In genomic region chr3:48993834-48994233, GRCh38 we compare ENCODE assay signal across 28 cellular contexts. TPM values are rescaled to one million over a fixed set of nuclear protein-coding genes. Genes with fewer than 3 reads are reported as not detected.
DNase-seq lines count a peak whose midpoint lies in the region; ATAC-seq and TF ChIP-seq lines count a peak whose summit lies in the region.
"Had no signal": no experiment of that assay in that cellular context is flagged by ENCODE, and none has a peak within 500 bp of the region (broad histone marks: within the 10 kb centered on the region; RNA-seq: fewer than 3 reads in every experiment).

No MANE protein-coding gene starts in this region.

- no peak overlapping the region for H3K4me2 ChIP-seq in HCT116 (ENCODE audit: low read length)
- no peak overlapping the region for H3K4me2 ChIP-seq in parathyroid adenoma (ENCODE audit: low read length)

- H3K4me1 Mint-ChIP-seq in activated naive CD4-positive, alpha-beta T cell treated with anti-CD3 and anti-CD28 coated beads for 36 hours (ENCODE audit: low read depth): peaks cover 32% of the 10 kb centered on the region
- H3K4me1 Mint-ChIP-seq in activated T-helper 1 cell treated with anti-CD3 and anti-CD28 coated beads, Interleukin-12 subunit alpha, Interleukin-12 subunit beta, Interleukin-2, Interleukin-4 antibody, amounts not matched to agents 30 ng/mL and 10 ng/mL and 1 ng/mL, durations not matched to agents 14 hours and 24 hours and 36 hours (ENCODE audit: low read depth): peaks cover 36% of the 10 kb centered on the region
- peaks cover 6% of the 10 kb centered on the region for H3K4me1 Mint-ChIP-seq in glutamatergic neuron (ENCODE audit: low read depth, unreplicated experiment)
- peaks cover 22% of the 10 kb centered on the region for H3K4me1 Mint-ChIP-seq in progenitor cell of endocrine pancreas (ENCODE audit: low read depth)

- TSS peak; percentile 4 for BruUV-seq in HCT116 (replicated peaks; lab: Mats Ljungman, UMichigan)

- no peaks in the 10 kb centered on the region for H4K20me1 ChIP-seq in HCT116 (ENCODE audit: insufficient read depth)

- no peaks in the 10 kb centered on the region for H3K27me3 Mint-ChIP-seq in activated naive CD4-positive, alpha-beta T cell treated with anti-CD3 and anti-CD28 coated beads for 36 hours (ENCODE audit: low read depth)
- H3K27me3 Mint-ChIP-seq in activated T-helper 1 cell treated with anti-CD3 and anti-CD28 coated beads, Interleukin-12 subunit alpha, Interleukin-12 subunit beta, Interleukin-2, Interleukin-4 antibody, amounts not matched to agents 30 ng/mL and 10 ng/mL and 1 ng/mL, durations not matched to agents 14 hours and 24 hours and 36 hours (ENCODE audit: insufficient read depth): no peaks in the 10 kb centered on the region
- H3K27me3 Mint-ChIP-seq in glutamatergic neuron (ENCODE audit: unreplicated experiment): peaks cover 8% of the 10 kb centered on the region
- H3K27me3 Mint-ChIP-seq in progenitor cell of endocrine pancreas: peaks cover 29% of the 10 kb centered on the region
- H3K27me3 Mint-ChIP-seq: memory B cell had no signal

- no peak for DNase-seq in activated naive CD4-positive, alpha-beta T cell treated with anti-CD3 and anti-CD28 coated beads for 36 hours
- no peak for DNase-seq in activated naive CD4-positive, alpha-beta T cell (lab: John Stamatoyannopoulos, UW)
- DNase-seq in HCT116 (ENCODE audit: low read depth, low spot score) (no peak), left lobe of liver (ENCODE audit: low spot score) (no peak), glutamatergic neuron (no peak), progenitor cell of endocrine pancreas (ENCODE audit: low spot score, unreplicated experiment) (no peak)
- no peak for DNase-seq in activated T-helper 1 cell treated with anti-CD3 and anti-CD28 coated beads, Interleukin-12 subunit alpha, Interleukin-12 subunit beta, Interleukin-2, Interleukin-4 antibody, amounts not matched to agents 30 ng/mL and 10 ng/mL and 1 ng/mL, durations not matched to agents 14 hours and 24 hours and 36 hours (ENCODE audit: low spot score)
- DNase-seq: activated CD4-positive, alpha-beta T cell treated with anti-CD3 and anti-CD28 coated beads for 1 hour; colonic mucosa; COR-L47; DMS53; effector CD4-positive, alpha-beta T cell; erythroblast; MM.1S; NCI-H1436; NCI-H345; NCI-H69; ovary; Peyer's patch; SHP77 treated with DMSO at 0.1 percent for 48 hours; stimulated activated naive CD8-positive, alpha-beta T cell treated with anti-CD3 and anti-CD28 coated beads, Interleukin-15, Interleukin-2, amounts not matched to agents 100 U/mL and 50 U/mL, for 24 hours; upper lobe of right lung had no signal

- TF ChIP-seq POLR2A in HCT116 (IDR thresholded peaks at IDR 0.05; ENCODE audit: borderline replicate concordance, extremely low read depth, insufficient read depth, insufficient read length): no peak

- H2AFZ ChIP-seq in HCT116 (ENCODE audit: low read depth, low read length, poor library complexity, severe bottlenecking): no peak overlapping the region
- no peak overlapping the region for H2AFZ ChIP-seq in parathyroid adenoma

- no peaks in the 10 kb centered on the region for H3K9me2 ChIP-seq in HCT116 (ENCODE audit: insufficient read depth)

- no peak overlapping the region for H3K4me3 Mint-ChIP-seq in activated naive CD4-positive, alpha-beta T cell treated with anti-CD3 and anti-CD28 coated beads for 36 hours
- H3K4me3 Mint-ChIP-seq in activated T-helper 1 cell treated with anti-CD3 and anti-CD28 coated beads, Interleukin-12 subunit alpha, Interleukin-12 subunit beta, Interleukin-2, Interleukin-4 antibody, amounts not matched to agents 30 ng/mL and 10 ng/mL and 1 ng/mL, durations not matched to agents 14 hours and 24 hours and 36 hours: no peak overlapping the region
- H3K4me3 Mint-ChIP-seq in glutamatergic neuron (ENCODE audit: unreplicated experiment): no peak overlapping the region
- no peak overlapping the region for H3K4me3 Mint-ChIP-seq in progenitor cell of endocrine pancreas (ENCODE audit: low read depth)
- H3K4me3 Mint-ChIP-seq: memory B cell had no signal

- intact Hi-C loops in activated naive CD4-positive, alpha-beta T cell treated with anti-CD3 and anti-CD28 coated beads for 36 hours (cut with micrococcal nuclease): no loop called here
- intact Hi-C loops in HCT116 (cut with micrococcal nuclease): no loop called here
- intact Hi-C loops in activated T-helper 1 cell treated with anti-CD3 and anti-CD28 coated beads, Interleukin-12 subunit alpha, Interleukin-12 subunit beta, Interleukin-2, Interleukin-4 antibody, amounts not matched to agents 30 ng/mL and 10 ng/mL and 1 ng/mL, durations not matched to agents 14 hours and 24 hours and 36 hours (cut with micrococcal nuclease): no loop called here

- POLR2A ChIA-PET in HCT116 (lab: Charles Lee): no interaction called here

- H3K27ac Mint-ChIP-seq in activated naive CD4-positive, alpha-beta T cell treated with anti-CD3 and anti-CD28 coated beads for 36 hours: peak overlapping the region; percentile 53
- H3K27ac Mint-ChIP-seq in activated T-helper 1 cell treated with anti-CD3 and anti-CD28 coated beads, Interleukin-12 subunit alpha, Interleukin-12 subunit beta, Interleukin-2, Interleukin-4 antibody, amounts not matched to agents 30 ng/mL and 10 ng/mL and 1 ng/mL, durations not matched to agents 14 hours and 24 hours and 36 hours: peak overlapping the region; percentile 63
- H3K27ac Mint-ChIP-seq in glutamatergic neuron (ENCODE audit: unreplicated experiment) (no peak overlapping the region), progenitor cell of endocrine pancreas (no peak overlapping the region)
- H3K27ac Mint-ChIP-seq: memory B cell had no signal

- no peaks in the 10 kb centered on the region for H3K9me3 ChIP-seq in HCT116 (ENCODE audit: control insufficient read depth in 1 of 2, insufficient read depth in 1 of 2, low read depth in 1 of 2, low read length in 2 of 2)
- H3K9me3 ChIP-seq in parathyroid adenoma (ENCODE audit: control insufficient read depth, low read length): no peaks in the 10 kb centered on the region
- H3K9me3 ChIP-seq: colonic mucosa, HAP-1, ovary, Peyer's patch, upper lobe of right lung had no signal

- RAD21 ChIA-PET in HCT116 (lab: Charles Lee; ENCODE audit: low non-redundant PET in 1 of 2, low total read pairs in 2 of 2, uncharacterized antibody in 2 of 2, unreplicated experiment in 2 of 2): no interaction called here

- TF ChIP-seq RAD21 in HCT116 (IDR thresholded peaks at IDR 0.05; ENCODE audit: low read depth): no peak

- CTCF ChIA-PET in activated naive CD4-positive, alpha-beta T cell treated with anti-CD3 and anti-CD28 coated beads for 36 hours (lab: Charles Lee): no interaction called here
- CTCF ChIA-PET in HCT116 (lab: Charles Lee): no interaction called here

- H3K36me3 ChIP-seq in HCT116 (ENCODE audit: control insufficient read depth in 1 of 2, insufficient read depth in 2 of 2, low read length in 2 of 2) (peaks cover 3 to 6% of the 10 kb centered on the region in 2 experiments; a peak in 2 of 4 replicates), parathyroid adenoma (ENCODE audit: control insufficient read depth, insufficient read depth, low read length) (no peaks in the 10 kb centered on the region)
- H3K36me3 ChIP-seq: colonic mucosa, ovary had no signal

- ATAC-seq in HCT116: no peak
- no peak for ATAC-seq in left lobe of liver
- ATAC-seq: stimulated activated naive CD8-positive, alpha-beta T cell treated with anti-CD3 and anti-CD28 coated beads, Interleukin-15, Interleukin-2, amounts not matched to agents 100 U/mL and 50 U/mL, for 24 hours; upper lobe of right lung had no signal

- TF ChIP-seq CTCF in HCT116 (IDR thresholded peaks at IDR 0.05 in 2 of 3, conservative IDR thresholded peaks at IDR 0.05 in 1 of 3; ENCODE audit: borderline replicate concordance in 1 of 3, insufficient read depth in 1 of 3, low read depth in 2 of 3, low read length in 2 of 3) (no peak), parathyroid adenoma (IDR thresholded peaks at IDR 0.05) (no peak), glutamatergic neuron (IDR thresholded peaks at IDR 0.05; ENCODE audit: partially characterized antibody, unreplicated experiment) (no peak), progenitor cell of endocrine pancreas (IDR thresholded peaks at IDR 0.05; ENCODE audit: unreplicated experiment) (no peak)

- H3K27me3 ChIP-seq in HCT116 (ENCODE audit: insufficient read depth, low read length) (no peaks in the 10 kb centered on the region), parathyroid adenoma (ENCODE audit: control insufficient read depth, insufficient read depth, low read length) (no peaks in the 10 kb centered on the region)
- H3K27me3 ChIP-seq: cardiac muscle cell, colonic mucosa, ovary, Peyer's patch, upper lobe of right lung had no signal

- H3K9me3 Mint-ChIP-seq in activated naive CD4-positive, alpha-beta T cell treated with anti-CD3 and anti-CD28 coated beads for 36 hours: no peaks in the 10 kb centered on the region
- no peaks in the 10 kb centered on the region for H3K9me3 Mint-ChIP-seq in activated T-helper 1 cell treated with anti-CD3 and anti-CD28 coated beads, Interleukin-12 subunit alpha, Interleukin-12 subunit beta, Interleukin-2, Interleukin-4 antibody, amounts not matched to agents 30 ng/mL and 10 ng/mL and 1 ng/mL, durations not matched to agents 14 hours and 24 hours and 36 hours
- peaks cover 2% of the 10 kb centered on the region for H3K9me3 Mint-ChIP-seq in glutamatergic neuron (ENCODE audit: unreplicated experiment)
- H3K9me3 Mint-ChIP-seq in progenitor cell of endocrine pancreas (ENCODE audit: low read depth): no peaks in the 10 kb centered on the region
- H3K9me3 Mint-ChIP-seq: memory B cell, neural crest cell had no signal

- peaks cover 9% of the 10 kb centered on the region for H3K36me3 Mint-ChIP-seq in activated naive CD4-positive, alpha-beta T cell treated with anti-CD3 and anti-CD28 coated beads for 36 hours (ENCODE audit: low read depth)
- H3K36me3 Mint-ChIP-seq in activated T-helper 1 cell treated with anti-CD3 and anti-CD28 coated beads, Interleukin-12 subunit alpha, Interleukin-12 subunit beta, Interleukin-2, Interleukin-4 antibody, amounts not matched to agents 30 ng/mL and 10 ng/mL and 1 ng/mL, durations not matched to agents 14 hours and 24 hours and 36 hours (ENCODE audit: low read depth): peaks cover 16% of the 10 kb centered on the region
- H3K36me3 Mint-ChIP-seq in glutamatergic neuron (ENCODE audit: unreplicated experiment) (no peaks in the 10 kb centered on the region), progenitor cell of endocrine pancreas (ENCODE audit: insufficient read depth) (peaks cover 15% of the 10 kb centered on the region)

- H3K79me2 ChIP-seq in HCT116 (ENCODE audit: insufficient read depth, low read length) (peaks cover 50% of the 10 kb centered on the region), parathyroid adenoma (peaks cover 17% of the 10 kb centered on the region)

- no peak overlapping the region for H3K9ac ChIP-seq in HCT116 (ENCODE audit: low read length)
- H3K9ac ChIP-seq in parathyroid adenoma: no peak overlapping the region

- H3K4me3 ChIP-seq in HCT116 (replicated peaks in 1 of 2; ENCODE audit: low read depth in 1 of 2, low read length in 2 of 2) (no peak overlapping the region), parathyroid adenoma (ENCODE audit: low read depth, low read length) (no peak overlapping the region)
- H3K4me3 ChIP-seq: cardiac muscle cell, colonic mucosa, HAP-1, ovary, Peyer's patch, skin epidermis, upper lobe of right lung had no signal

- no peak overlapping the region for H3K27ac ChIP-seq in HCT116 (ENCODE audit: low read depth, low read length)
- peak overlapping the region; percentile 6 for H3K27ac ChIP-seq in parathyroid adenoma
- H3K27ac ChIP-seq: cardiac muscle cell, colonic mucosa, ovary, Peyer's patch, upper lobe of right lung had no signal

- peaks cover 13 to 18% of the 10 kb centered on the region in 2 experiments for H3K4me1 ChIP-seq in HCT116 (ENCODE audit: control insufficient read depth in 1 of 2, insufficient read depth in 2 of 2, low read length in 2 of 2)
- H3K4me1 ChIP-seq in parathyroid adenoma: peaks cover 27% of the 10 kb centered on the region

RNA-seq across cellular contexts. Expression of gene P4HTM, which starts 3.8 kb away (rescaled TPM):
- total RNA-seq in activated naive CD4-positive, alpha-beta T cell treated with anti-CD3 and anti-CD28 coated beads for 36 hours: 10 to 100 TPM; 20.2 to 21.7 TPM
- total RNA-seq in HCT116 (2021; ENCODE audit: unreplicated experiment) (60.5 TPM), left lobe of liver (13.7 TPM), glutamatergic neuron (ENCODE audit: unreplicated experiment) (18.4 TPM), progenitor cell of endocrine pancreas (45.3 and 48.4 TPM in 2 replicates)
- 59.7 and 67.7 TPM in 2 replicates for polyA plus RNA-seq in HCT116 (2012)
- total RNA-seq in activated T-helper 1 cell treated with anti-CD3 and anti-CD28 coated beads, Interleukin-12 subunit alpha, Interleukin-12 subunit beta, Interleukin-2, Interleukin-4 antibody, amounts not matched to agents 30 ng/mL and 10 ng/mL and 1 ng/mL, durations not matched to agents 14 hours and 24 hours and 36 hours: 34.5 and 36.8 TPM in 2 replicates

RNA-seq across cellular contexts. Expression of gene WDR6, which starts 13.4 kb away (rescaled TPM):
- total RNA-seq in activated naive CD4-positive, alpha-beta T cell treated with anti-CD3 and anti-CD28 coated beads for 36 hours: 100 to 1,000 TPM; 119 to 120 TPM
- total RNA-seq in HCT116 (2021; ENCODE audit: unreplicated experiment) (174 TPM), left lobe of liver (79.5 TPM), glutamatergic neuron (ENCODE audit: unreplicated experiment) (236 TPM), progenitor cell of endocrine pancreas (369 and 414 TPM in 2 replicates)
- polyA plus RNA-seq in HCT116 (2012): 149 and 156 TPM in 2 replicates
- total RNA-seq in activated T-helper 1 cell treated with anti-CD3 and anti-CD28 coated beads, Interleukin-12 subunit alpha, Interleukin-12 subunit beta, Interleukin-2, Interleukin-4 antibody, amounts not matched to agents 30 ng/mL and 10 ng/mL and 1 ng/mL, durations not matched to agents 14 hours and 24 hours and 36 hours: 143 and 145 TPM in 2 replicates

RNA-seq across cellular contexts. Expression of gene DALRD3, which starts 24.5 kb away (rescaled TPM):
- 10 to 100 TPM; 19.5 to 19.7 TPM for total RNA-seq in activated naive CD4-positive, alpha-beta T cell treated with anti-CD3 and anti-CD28 coated beads for 36 hours
- total RNA-seq in HCT116 (2021; ENCODE audit: unreplicated experiment) (42.9 TPM), left lobe of liver (8.6 TPM), glutamatergic neuron (ENCODE audit: unreplicated experiment) (26.3 TPM), progenitor cell of endocrine pancreas (44.1 and 45.5 TPM in 2 replicates)
- polyA plus RNA-seq in HCT116 (2012): 59.5 TPM in 2 replicates
- 35.7 and 37.4 TPM in 2 replicates for total RNA-seq in activated T-helper 1 cell treated with anti-CD3 and anti-CD28 coated beads, Interleukin-12 subunit alpha, Interleukin-12 subunit beta, Interleukin-2, Interleukin-4 antibody, amounts not matched to agents 30 ng/mL and 10 ng/mL and 1 ng/mL, durations not matched to agents 14 hours and 24 hours and 36 hours

RNA-seq across cellular contexts. Expression of gene NDUFAF3, which starts 28.1 kb away (rescaled TPM):
- 100 to 1,000 TPM; 113 to 115 TPM for total RNA-seq in activated naive CD4-positive, alpha-beta T cell treated with anti-CD3 and anti-CD28 coated beads for 36 hours
- total RNA-seq in HCT116 (2021; ENCODE audit: unreplicated experiment) (91.0 TPM), left lobe of liver (44.2 TPM), glutamatergic neuron (ENCODE audit: unreplicated experiment) (50.6 TPM), progenitor cell of endocrine pancreas (46.1 and 49.5 TPM in 2 replicates)
- polyA plus RNA-seq in HCT116 (2012): 124 TPM in 2 replicates
- 126 and 129 TPM in 2 replicates for total RNA-seq in activated T-helper 1 cell treated with anti-CD3 and anti-CD28 coated beads, Interleukin-12 subunit alpha, Interleukin-12 subunit beta, Interleukin-2, Interleukin-4 antibody, amounts not matched to agents 30 ng/mL and 10 ng/mL and 1 ng/mL, durations not matched to agents 14 hours and 24 hours and 36 hours

RNA-seq across cellular contexts. Expression of gene IMPDH2, which starts 35.4 kb away (rescaled TPM):
- 100 to 1,000 TPM; 565 to 593 TPM for total RNA-seq in activated naive CD4-positive, alpha-beta T cell treated with anti-CD3 and anti-CD28 coated beads for 36 hours
- total RNA-seq in HCT116 (2021; ENCODE audit: unreplicated experiment) (599 TPM), left lobe of liver (38.6 TPM), glutamatergic neuron (ENCODE audit: unreplicated experiment) (100 TPM), progenitor cell of endocrine pancreas (197 and 206 TPM in 2 replicates)
- polyA plus RNA-seq in HCT116 (2012): 679 and 749 TPM in 2 replicates
- 423 and 434 TPM in 2 replicates for total RNA-seq in activated T-helper 1 cell treated with anti-CD3 and anti-CD28 coated beads, Interleukin-12 subunit alpha, Interleukin-12 subunit beta, Interleukin-2, Interleukin-4 antibody, amounts not matched to agents 30 ng/mL and 10 ng/mL and 1 ng/mL, durations not matched to agents 14 hours and 24 hours and 36 hours

Comparison
In these comparisons a context has a peak if more than half of its experiments do, and no peak if none do; other contexts are left out.
1. H3K27ac Mint-ChIP-seq: peak in activated naive CD4-positive, alpha-beta T cell treated with anti-CD3 and anti-CD28 coated beads for 36 hours (single experiment) and activated T-helper 1 cell treated with anti-CD3 and anti-CD28 coated beads, Interleukin-12 subunit alpha, Interleukin-12 subunit beta, Interleukin-2, Interleukin-4 antibody, amounts not matched to agents 30 ng/mL and 10 ng/mL and 1 ng/mL, durations not matched to agents 14 hours and 24 hours and 36 hours (single experiment); none in glutamatergic neuron (single experiment) and progenitor cell of endocrine pancreas (single experiment).